In genomic region chr3:126881861-126882260, GRCh38 we compare ENCODE assay signal across 37 cellular contexts.
"Had no signal": no experiment of that assay in that cellular context is flagged by ENCODE, and none has a peak within 500 bp of the region (broad histone marks: within the 10 kb centered on the region; RNA-seq: fewer than 3 reads in every experiment).

No MANE protein-coding gene starts in this region.

- H3K36me3 Mint-ChIP-seq: activated CD4-positive, alpha-beta memory T cell treated with anti-CD3 and anti-CD28 coated beads for 36 hours; activated naive CD4-positive, alpha-beta T cell treated with anti-CD3 and anti-CD28 coated beads, Interleukin-2, amount 50 U/mL, for 72 hours; activated naive CD8-positive, alpha-beta T cell treated with anti-CD3 and anti-CD28 coated beads for 36 hours had no signal

- H3K27ac ChIP-seq: adrenal gland, body of pancreas, brain microvascular endothelial cell, breast epithelium, VCaP had no signal

- H3K4me3 ChIP-seq: adrenal gland, body of pancreas, breast epithelium had no signal

- H3K27me3 ChIP-seq: adrenal gland, body of pancreas, brain microvascular endothelial cell, breast epithelium had no signal

- H3K36me3 ChIP-seq: adrenal gland, brain microvascular endothelial cell, breast epithelium had no signal

- H3K4me1 ChIP-seq: body of pancreas, breast epithelium had no signal

- H3K4me1 Mint-ChIP-seq: activated B cell treated with CpG ODN at 0.5 μM for 24 hours; activated CD4-positive, alpha-beta T cell treated with anti-CD3 and anti-CD28 coated beads, Interleukin-2, amount 10 ng/mL, durations not matched to agents 24 days and 14 days; activated naive CD8-positive, alpha-beta T cell treated with anti-CD3 and anti-CD28 coated beads for 36 hours; activated T-helper 17 cell treated with anti-CD3 and anti-CD28 coated beads, Interleukin-2, amount 50 U/mL, for 72 hours had no signal

- FAIRE-seq: astrocyte, TTC549 had no signal

- H3K27me3 Mint-ChIP-seq: activated B cell treated with CpG ODN at 0.5 μM for 24 hours; activated CD4-positive, alpha-beta memory T cell treated with anti-CD3 and anti-CD28 coated beads for 36 hours; activated CD4-positive, alpha-beta T cell treated with anti-CD3 and anti-CD28 coated beads, Interleukin-2, amount 10 ng/mL, durations not matched to agents 24 days and 14 days; activated CD8-positive, alpha-beta T cell treated with anti-CD3 and anti-CD28 coated beads for 36 hours; activated naive CD8-positive, alpha-beta T cell treated with anti-CD3 and anti-CD28 coated beads for 36 hours; activated T-helper 17 cell treated with anti-CD3 and anti-CD28 coated beads, Interleukin-2, amount 50 U/mL, for 72 hours had no signal

- DNase-seq: activated B cell treated with CpG ODN at 0.5 μM for 24 hours; activated CD4-positive, alpha-beta memory T cell treated with anti-CD3 and anti-CD28 coated beads for 36 hours; activated CD4-positive, alpha-beta T cell treated with anti-CD3 and anti-CD28 coated beads for 4 hours; activated CD4-positive, alpha-beta T cell treated with anti-CD3 and anti-CD28 coated beads, Interleukin-2, amount 10 ng/mL, durations not matched to agents 24 days and 14 days; activated CD4-positive, alpha-beta T cell treated with anti-CD3 and anti-CD28 coated beads, Interleukin-2, amount 50 U/mL, for 1 hour; activated CD4-positive, alpha-beta T cell treated with anti-CD3 and anti-CD28 coated beads, Interleukin-2, amount 50 U/mL, for 4 hours; activated CD4-positive, CD25-positive, alpha-beta regulatory T cell treated with anti-CD3 and anti-CD28 coated beads, Interleukin-2, amount 50 U/mL, for 72 hours; activated CD8-positive, alpha-beta memory T cell treated with anti-CD3 and anti-CD28 coated beads, Interleukin-2, amount 50 U/mL, for 4 hours; activated CD8-positive, alpha-beta T cell treated with anti-CD3 and anti-CD28 coated beads for 36 hours; activated effector memory CD4-positive, alpha-beta T cell treated with anti-CD3 and anti-CD28 coated beads, Interleukin-2, amount 50 U/mL, for 16 hours; activated gamma-delta T cell treated with Interleukin-2 at 50 U/mL for 16 hours; activated naive CD4-positive, alpha-beta T cell; activated naive CD4-positive, alpha-beta T cell treated with anti-CD3 and anti-CD28 coated beads for 36 hours; activated naive CD4-positive, alpha-beta T cell treated with anti-CD3 and anti-CD28 coated beads, Interleukin-2, amount 50 U/mL, for 16 hours; activated naive CD8-positive, alpha-beta T cell treated with anti-CD3 and anti-CD28 coated beads for 36 hours; activated T-cell treated with anti-CD3 and anti-CD28 coated beads for 4 hours; activated T-cell treated with anti-CD3 and anti-CD28 coated beads, Interleukin-2, amount 50 U/mL, for 1 hour; activated T-cell treated with anti-CD3 and anti-CD28 coated beads, Interleukin-2, amount 50 U/mL, for 4 hours; activated T-cell treated with anti-CD3 and anti-CD28 coated beads, Interleukin-2, amount 50 U/mL, for 72 hours; adrenal gland; amniotic stem cell; aorta; body of pancreas; brain microvascular endothelial cell; central memory CD4-positive, alpha-beta T cell; T-helper 1 cell; T-helper 2 cell; T-helper 9 cell had no signal

- H3K27ac Mint-ChIP-seq: activated B cell treated with CpG ODN at 0.5 μM for 24 hours; activated CD4-positive, alpha-beta memory T cell treated with anti-CD3 and anti-CD28 coated beads for 36 hours; activated CD4-positive, alpha-beta T cell treated with anti-CD3 and anti-CD28 coated beads, Interleukin-2, amount 10 ng/mL, durations not matched to agents 24 days and 14 days; activated CD8-positive, alpha-beta T cell treated with anti-CD3 and anti-CD28 coated beads for 36 hours; activated naive CD4-positive, alpha-beta T cell treated with anti-CD3 and anti-CD28 coated beads for 36 hours; activated naive CD4-positive, alpha-beta T cell treated with anti-CD3 and anti-CD28 coated beads, Interleukin-2, amount 50 U/mL, for 72 hours; activated naive CD8-positive, alpha-beta T cell treated with anti-CD3 and anti-CD28 coated beads for 36 hours; activated T-cell treated with anti-CD3 and anti-CD28 coated beads, Interleukin-2, amount 50 U/mL, for 72 hours; activated T-helper 1 cell treated with anti-CD3 and anti-CD28 coated beads, Interleukin-12 subunit alpha, Interleukin-12 subunit beta, Interleukin-2, Interleukin-4 antibody, amounts not matched to agents 30 ng/mL and 10 ng/mL and 1 ng/mL, durations not matched to agents 14 hours and 24 hours and 36 hours; activated T-helper 17 cell treated with anti-CD3 and anti-CD28 coated beads, Interleukin-2, amount 50 U/mL, for 72 hours; T-helper 1 cell treated with Interleukin-12 subunit alpha and Interleukin-12 subunit beta and Interleukin-4 antibody, amounts not matched to agents 30 μg/mL and 1 μg/mL, for 36 hours; T-helper 2 cell treated with Interferon-gamma antibody and Interleukin-4, amounts not matched to agents 5 μg/mL and 100 μg/mL, for 36 hours had no signal

- H3K4me3 Mint-ChIP-seq: activated B cell treated with CpG ODN at 0.5 μM for 24 hours; activated CD4-positive, alpha-beta memory T cell treated with anti-CD3 and anti-CD28 coated beads for 36 hours; activated CD4-positive, alpha-beta T cell treated with anti-CD3 and anti-CD28 coated beads, Interleukin-2, amount 10 ng/mL, durations not matched to agents 24 days and 14 days; activated CD8-positive, alpha-beta T cell treated with anti-CD3 and anti-CD28 coated beads for 36 hours; activated naive CD4-positive, alpha-beta T cell treated with anti-CD3 and anti-CD28 coated beads for 36 hours; activated naive CD8-positive, alpha-beta T cell treated with anti-CD3 and anti-CD28 coated beads for 36 hours; activated T-cell treated with anti-CD3 and anti-CD28 coated beads, Interleukin-2, amount 50 U/mL, for 4 hours; activated T-cell treated with anti-CD3 and anti-CD28 coated beads, Interleukin-2, amount 50 U/mL, for 72 hours; activated T-helper 1 cell treated with anti-CD3 and anti-CD28 coated beads, Interleukin-12 subunit alpha, Interleukin-12 subunit beta, Interleukin-2, Interleukin-4 antibody, amounts not matched to agents 30 ng/mL and 10 ng/mL and 1 ng/mL, durations not matched to agents 14 hours and 24 hours and 36 hours; activated T-helper 17 cell treated with anti-CD3 and anti-CD28 coated beads, Interleukin-2, amount 50 U/mL, for 72 hours; T-helper 1 cell treated with Interleukin-12 subunit alpha and Interleukin-12 subunit beta and Interleukin-4 antibody, amounts not matched to agents 30 μg/mL and 1 μg/mL, for 36 hours; T-helper 2 cell treated with Interferon-gamma antibody and Interleukin-4, amounts not matched to agents 5 μg/mL and 100 μg/mL, for 36 hours had no signal

- H3K9me3 Mint-ChIP-seq: activated B cell treated with CpG ODN at 0.5 μM for 24 hours; activated CD4-positive, alpha-beta memory T cell treated with anti-CD3 and anti-CD28 coated beads for 36 hours; activated CD4-positive, alpha-beta T cell treated with anti-CD3 and anti-CD28 coated beads, Interleukin-2, amount 10 ng/mL, durations not matched to agents 24 days and 14 days; activated CD8-positive, alpha-beta T cell treated with anti-CD3 and anti-CD28 coated beads for 36 hours; activated naive CD4-positive, alpha-beta T cell treated with anti-CD3 and anti-CD28 coated beads for 36 hours; activated naive CD4-positive, alpha-beta T cell treated with anti-CD3 and anti-CD28 coated beads, Interleukin-2, amount 50 U/mL, for 72 hours; activated naive CD8-positive, alpha-beta T cell treated with anti-CD3 and anti-CD28 coated beads for 36 hours; activated T-cell treated with anti-CD3 and anti-CD28 coated beads, Interleukin-2, amount 50 U/mL, for 4 hours; activated T-cell treated with anti-CD3 and anti-CD28 coated beads, Interleukin-2, amount 50 U/mL, for 72 hours; activated T-helper 1 cell treated with anti-CD3 and anti-CD28 coated beads, Interleukin-12 subunit alpha, Interleukin-12 subunit beta, Interleukin-2, Interleukin-4 antibody, amounts not matched to agents 30 ng/mL and 10 ng/mL and 1 ng/mL, durations not matched to agents 14 hours and 24 hours and 36 hours; activated T-helper 17 cell treated with anti-CD3 and anti-CD28 coated beads, Interleukin-2, amount 50 U/mL, for 72 hours; T-helper 1 cell treated with Interleukin-12 subunit alpha and Interleukin-12 subunit beta and Interleukin-4 antibody, amounts not matched to agents 30 μg/mL and 1 μg/mL, for 36 hours; T-helper 2 cell treated with Interferon-gamma antibody and Interleukin-4, amounts not matched to agents 5 μg/mL and 100 μg/mL, for 36 hours had no signal

- H3K9me3 ChIP-seq: adrenal gland, body of pancreas, breast epithelium had no signal
